1 cellular context compared by ENCODE assay signal in genomic region chr1:47561523-47562007, GRCh38.
TF ChIP-seq lines count a peak whose summit lies in the region.

No MANE protein-coding gene starts in this region.

TF ChIP-seq in GM23338, 12 proteins besides CTCF, POLR2A, EP300 and RAD21:
- TF ChIP-seq ETS1 (IDR thresholded peaks at IDR 0.05) = no peak
- no peak for TF ChIP-seq STAT1 (IDR thresholded peaks at IDR 0.05; ENCODE audit: unreplicated experiment)
- TF ChIP-seq EZH2 (IDR thresholded peaks at IDR 0.05; ENCODE audit: low read depth, unreplicated experiment) = no peak
- no peak for TF ChIP-seq ZNF462 (CRISPR knock-in tag; IDR thresholded peaks at IDR 0.05)
- no peak for TF ChIP-seq ZNF114 (CRISPR knock-in tag; IDR thresholded peaks at IDR 0.05)
- TF ChIP-seq ZNF331 (CRISPR knock-in tag; IDR thresholded peaks at IDR 0.05; ENCODE audit: low read depth) = no peak
- no peak for TF ChIP-seq REST (IDR thresholded peaks at IDR 0.05; ENCODE audit: unreplicated experiment)
- no peak for TF ChIP-seq JUNB (IDR thresholded peaks at IDR 0.05; ENCODE audit: unreplicated experiment)
- TF ChIP-seq NANOG (IDR thresholded peaks at IDR 0.05; ENCODE audit: borderline replicate concordance) = no peak
